Comparison of ENCODE assay signal across 31 cellular contexts in the genomic region with DNA sequence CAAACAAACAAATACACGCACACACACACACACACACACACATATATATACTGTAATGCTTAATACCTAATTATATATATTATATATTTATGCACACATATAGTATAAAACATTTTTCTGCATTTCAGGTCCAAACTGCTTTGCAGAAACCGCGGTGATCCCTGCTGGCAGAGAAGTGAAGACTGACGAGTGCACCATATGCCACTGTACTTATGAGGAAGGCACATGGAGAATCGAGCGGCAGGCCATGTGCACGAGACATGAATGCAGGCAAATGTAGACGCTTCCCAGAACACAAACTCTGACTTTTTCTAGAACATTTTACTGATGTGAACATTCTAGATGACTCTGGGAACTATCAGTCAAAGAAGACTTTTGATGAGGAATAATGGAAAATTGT.
"Had no signal": no experiment of that assay in that cellular context is flagged by ENCODE, and none has a peak within 500 bp of the region (broad histone marks: within the 10 kb centered on the region; RNA-seq: fewer than 3 reads in every experiment).

No MANE protein-coding gene starts in this region.

- H3K4me3 Mint-ChIP-seq: activated CD4-positive, alpha-beta T cell treated with anti-CD3 and anti-CD28 coated beads, Interleukin-2, amount 10 ng/mL, durations not matched to agents 24 days and 14 days; activated CD8-positive, alpha-beta T cell treated with anti-CD3 and anti-CD28 coated beads for 36 hours; activated T-cell treated with anti-CD3 and anti-CD28 coated beads, Interleukin-2, amount 50 U/mL, for 72 hours; activated T-helper 17 cell treated with anti-CD3 and anti-CD28 coated beads, Interleukin-2, amount 50 U/mL, for 72 hours; T-helper 1 cell treated with Interleukin-12 subunit alpha and Interleukin-12 subunit beta and Interleukin-4 antibody, amounts not matched to agents 30 μg/mL and 1 μg/mL, for 36 hours; T-helper 2 cell treated with Interferon-gamma antibody and Interleukin-4, amounts not matched to agents 5 μg/mL and 100 μg/mL, for 36 hours had no signal

- H3K27ac ChIP-seq: coronary artery, Peyer's patch, SJSA1 had no signal

- H3K4me3 ChIP-seq: coronary artery, MG63, Peyer's patch, SJSA1 had no signal

- DNase-seq: activated CD4-positive, alpha-beta T cell treated with anti-CD3 and anti-CD28 coated beads, Interleukin-2, amount 10 ng/mL, durations not matched to agents 24 days and 14 days; activated CD4-positive, alpha-beta T cell treated with anti-CD3 and anti-CD28 coated beads, Interleukin-2, amount 50 U/mL, for 4 hours; activated CD8-positive, alpha-beta T cell treated with anti-CD3 and anti-CD28 coated beads for 36 hours; activated effector memory CD4-positive, alpha-beta T cell treated with anti-CD3 and anti-CD28 coated beads, Interleukin-2, amount 50 U/mL, for 16 hours; activated naive CD4-positive, alpha-beta T cell; activated T-cell treated with anti-CD3 and anti-CD28 coated beads, Interleukin-2, amount 50 U/mL, for 1 hour; activated T-cell treated with anti-CD3 and anti-CD28 coated beads, Interleukin-2, amount 50 U/mL, for 72 hours; Kasumi-1; MG63; NCI-H1048; NCI-H1105 treated with DMSO at 0.1 percent for 48 hours; NCI-H1436; NCI-H187; NCI-H2029 treated with DMSO at 0.1 percent for 48 hours; NCI-H2107; NCI-H226; NCI-H510A; NCI-H69; NK-92 treated with Interleukin-12 subunit alpha and Interleukin-12 subunit beta, amount 100 ng/mL, for 24 hours; PC-3; Peyer's patch; RPMI8226; SHP77 treated with DMSO at 0.1 percent for 48 hours; SK-N-SH had no signal

- H3K4me1 ChIP-seq: Peyer's patch, SJSA1 had no signal

- H3K36me3 Mint-ChIP-seq: activated naive CD4-positive, alpha-beta T cell treated with anti-CD3 and anti-CD28 coated beads, Interleukin-2, amount 50 U/mL, for 72 hours; brain had no signal

- H3K36me3 ChIP-seq: MG63, Peyer's patch, SJSA1 had no signal

- H3K27ac Mint-ChIP-seq: activated CD4-positive, alpha-beta T cell treated with anti-CD3 and anti-CD28 coated beads, Interleukin-2, amount 10 ng/mL, durations not matched to agents 24 days and 14 days; activated CD8-positive, alpha-beta T cell treated with anti-CD3 and anti-CD28 coated beads for 36 hours; activated naive CD4-positive, alpha-beta T cell treated with anti-CD3 and anti-CD28 coated beads, Interleukin-2, amount 50 U/mL, for 72 hours; activated T-cell treated with anti-CD3 and anti-CD28 coated beads, Interleukin-2, amount 50 U/mL, for 72 hours; activated T-helper 17 cell treated with anti-CD3 and anti-CD28 coated beads, Interleukin-2, amount 50 U/mL, for 72 hours; T-helper 1 cell treated with Interleukin-12 subunit alpha and Interleukin-12 subunit beta and Interleukin-4 antibody, amounts not matched to agents 30 μg/mL and 1 μg/mL, for 36 hours; T-helper 2 cell treated with Interferon-gamma antibody and Interleukin-4, amounts not matched to agents 5 μg/mL and 100 μg/mL, for 36 hours had no signal

- H3K27me3 Mint-ChIP-seq: activated CD4-positive, alpha-beta T cell treated with anti-CD3 and anti-CD28 coated beads, Interleukin-2, amount 10 ng/mL, durations not matched to agents 24 days and 14 days; activated CD8-positive, alpha-beta T cell treated with anti-CD3 and anti-CD28 coated beads for 36 hours; brain had no signal

- ATAC-seq: activated CD8-positive, alpha-beta T cell treated with anti-CD3 and anti-CD28 coated beads for 36 hours; activated naive CD4-positive, alpha-beta T cell treated with anti-CD3 and anti-CD28 coated beads, Interleukin-2, amount 50 U/mL, for 72 hours; activated T-cell treated with anti-CD3 and anti-CD28 coated beads, Interleukin-2, amount 50 U/mL, for 72 hours; activated T-helper 17 cell treated with anti-CD3 and anti-CD28 coated beads, Interleukin-2, amount 50 U/mL, for 72 hours; PC-3 had no signal

- H3K27me3 ChIP-seq: MG63, Peyer's patch had no signal

- H3K9me3 ChIP-seq: MG63, Peyer's patch, SJSA1, SK-N-SH had no signal

- H3K4me1 Mint-ChIP-seq: activated CD4-positive, alpha-beta T cell treated with anti-CD3 and anti-CD28 coated beads, Interleukin-2, amount 10 ng/mL, durations not matched to agents 24 days and 14 days; activated T-helper 17 cell treated with anti-CD3 and anti-CD28 coated beads, Interleukin-2, amount 50 U/mL, for 72 hours; brain had no signal

- H3K9me3 Mint-ChIP-seq: activated CD4-positive, alpha-beta T cell treated with anti-CD3 and anti-CD28 coated beads, Interleukin-2, amount 10 ng/mL, durations not matched to agents 24 days and 14 days; activated naive CD4-positive, alpha-beta T cell treated with anti-CD3 and anti-CD28 coated beads, Interleukin-2, amount 50 U/mL, for 72 hours; activated T-cell treated with anti-CD3 and anti-CD28 coated beads, Interleukin-2, amount 50 U/mL, for 72 hours; activated T-helper 17 cell treated with anti-CD3 and anti-CD28 coated beads, Interleukin-2, amount 50 U/mL, for 72 hours; brain; T-helper 1 cell treated with Interleukin-12 subunit alpha and Interleukin-12 subunit beta and Interleukin-4 antibody, amounts not matched to agents 30 μg/mL and 1 μg/mL, for 36 hours; T-helper 2 cell treated with Interferon-gamma antibody and Interleukin-4, amounts not matched to agents 5 μg/mL and 100 μg/mL, for 36 hours had no signal
